ENCODE assay signal across 8 cellular contexts in genomic region chr11:18243783-18244362, GRCh38. TPM values are rescaled to one million over a fixed set of nuclear protein-coding genes. Genes with fewer than 3 reads are reported as not detected.
DNase-seq lines count a peak whose midpoint lies in the region; ATAC-seq, FAIRE-seq and TF ChIP-seq lines count a peak whose summit lies in the region.

No MANE protein-coding gene starts in this region.

- H3K4ac ChIP-seq in neuronal stem cell (ENCODE audit: low read length) = no peak overlapping the region

- H2BK5ac ChIP-seq in neuronal stem cell (ENCODE audit: low read length) = no peak overlapping the region

- H4K8ac ChIP-seq in neuronal stem cell (ENCODE audit: low read depth, low read length) = no peak overlapping the region

- H3K4me1 ChIP-seq in BLaER1 treated with 17β-estradiol and CSF1 and Interleukin-3, amounts not matched to agents 10 nM and 100 nM = peaks cover 0 to 25% (median 15%) of the 10 kb centered on the region in 10 experiments; a peak in 13 of 20 replicates
- no peaks in the 10 kb centered on the region for H3K4me1 ChIP-seq in neuronal stem cell (ENCODE audit: control insufficient read depth in 2 of 2, insufficient read depth in 1 of 2, low read depth in 1 of 2, low read length in 2 of 2)

- FAIRE-seq in urothelium cell line (lab: Jason Lieb, UNC) = no peak

- H3K14ac ChIP-seq in neuronal stem cell (ENCODE audit: low read length) = no peak overlapping the region

- H3K27ac Mint-ChIP-seq in activated CD8-positive, alpha-beta T cell treated with anti-CD3 and anti-CD28 coated beads for 36 hours = no peak overlapping the region

- H3K79me1 ChIP-seq in neuronal stem cell (ENCODE audit: low read depth, low read length) = no peaks in the 10 kb centered on the region

- H2BK120ac ChIP-seq in neuronal stem cell (ENCODE audit: low read depth, low read length) = no peak overlapping the region

- peak overlapping the region; percentile 72 for H2AFZ ChIP-seq in neuronal stem cell (ENCODE audit: low read length)

- 0 out of 20 replicates have a peak overlapping the region, but pooled peaks of 1 of the 10 experiments have one; percentile 10 for H3K4me3 ChIP-seq in BLaER1 treated with 17β-estradiol and CSF1 and Interleukin-3, amounts not matched to agents 10 nM and 100 nM
- H3K4me3 ChIP-seq in neuronal stem cell (ENCODE audit: low read length in 2 of 2) = no peak overlapping the region

- no peak overlapping the region for H2BK12ac ChIP-seq in neuronal stem cell (ENCODE audit: low read length)

- H3K4me3 Mint-ChIP-seq in activated CD8-positive, alpha-beta T cell treated with anti-CD3 and anti-CD28 coated beads for 36 hours = no peak overlapping the region

- H3K23ac ChIP-seq in neuronal stem cell (ENCODE audit: low read depth, low read length, poor library complexity) = no peak overlapping the region

- POLR2A ChIA-PET in activated CD8-positive, alpha-beta T cell treated with anti-CD3 and anti-CD28 coated beads for 36 hours (lab: Charles Lee) = interaction anchor here (1.2 kb wide), 1 partner anchor 151 kb away, joined by 3 read pairs; no protein-coding TSS in a partner anchor

- no peak overlapping the region for H2AK5ac ChIP-seq in neuronal stem cell (ENCODE audit: low read depth, low read length)

- CTCF ChIA-PET in activated CD8-positive, alpha-beta T cell treated with anti-CD3 and anti-CD28 coated beads for 36 hours (lab: Charles Lee) = interaction anchor here (0.5 to 3.5 kb wide), 65 partner anchors 9 to 1996 kb away, joined by 3 to 26 read pairs (median 4); partner anchors contain the start of genes GTF2H1, HPS5, LDHA and TSG101

- no peaks in the 10 kb centered on the region for H3K9me3 Mint-ChIP-seq in activated CD8-positive, alpha-beta T cell treated with anti-CD3 and anti-CD28 coated beads for 36 hours

- no peak overlapping the region for H3K9ac ChIP-seq in BLaER1 treated with 17β-estradiol and CSF1 and Interleukin-3, amounts not matched to agents 10 nM and 100 nM
- no peak overlapping the region for H3K9ac ChIP-seq in neuronal stem cell (ENCODE audit: low read depth, low read length, poor library complexity)

- H3K27ac ChIP-seq in BLaER1 treated with 17β-estradiol and CSF1 and Interleukin-3, amounts not matched to agents 10 nM and 100 nM = no peak overlapping the region
- no peak overlapping the region for H3K27ac ChIP-seq in neuronal stem cell (replicated peaks; ENCODE audit: low read length)

- no peak overlapping the region for H3K18ac ChIP-seq in neuronal stem cell (ENCODE audit: low read length)

- no CpG with 5 or more reads among the region's 1 CpG for WGBS in neuronal stem cell (ENCODE audit: extremely low coverage in 2 of 2, insufficient read length in 2 of 2, insufficient replicate concordance in 1 of 2), 2 donors

- no peak for ATAC-seq in activated CD8-positive, alpha-beta T cell treated with anti-CD3 and anti-CD28 coated beads for 36 hours
- ATAC-seq in HG03469 (IDR thresholded peaks at IDR 0.05; ENCODE audit: unreplicated experiment) = no peak

- no peak overlapping the region for H2BK15ac ChIP-seq in neuronal stem cell (ENCODE audit: low read length)

- no peaks in the 10 kb centered on the region for H4K20me1 ChIP-seq in BLaER1 treated with 17β-estradiol and CSF1 and Interleukin-3, amounts not matched to agents 10 nM and 100 nM

- no peak overlapping the region for H4K91ac ChIP-seq in neuronal stem cell (ENCODE audit: low read depth, low read length, poor library complexity)

- peaks cover 8% of the 10 kb centered on the region for H3K4me1 Mint-ChIP-seq in activated CD8-positive, alpha-beta T cell treated with anti-CD3 and anti-CD28 coated beads for 36 hours (ENCODE audit: low read depth)

- no peaks in the 10 kb centered on the region for H3K36me3 ChIP-seq in BLaER1 treated with 17β-estradiol and CSF1 and Interleukin-3, amounts not matched to agents 10 nM and 100 nM
- no peaks in the 10 kb centered on the region for H3K36me3 ChIP-seq in neuronal stem cell (replicated peaks in 1 of 2; ENCODE audit: control insufficient read depth in 2 of 2, insufficient read depth in 2 of 2, low read length in 2 of 2)

- H3K9me3 ChIP-seq in BLaER1 treated with 17β-estradiol and CSF1 and Interleukin-3, amounts not matched to agents 10 nM and 100 nM (replicated peaks in 1 of 11) = peaks cover 7 to 38% (median 19%) of the 10 kb centered on the region in 11 experiments; a peak in 20 of 22 replicates
- H3K9me3 ChIP-seq in neuronal stem cell (replicated peaks in 1 of 2; ENCODE audit: control insufficient read depth in 2 of 2, insufficient read depth in 1 of 2, low read depth in 1 of 2, low read length in 2 of 2) = no peaks in the 10 kb centered on the region

- H3K4me2 ChIP-seq in BLaER1 treated with 17β-estradiol and CSF1 and Interleukin-3, amounts not matched to agents 10 nM and 100 nM = peak overlapping the region in 6 of 11 experiments; percentile 20 to 68 (median 46); a peak in 7 of 22 replicates
- no peak overlapping the region for H3K4me2 ChIP-seq in neuronal stem cell (ENCODE audit: insufficient read depth, low read length, poor library complexity, severe bottlenecking)

- peak; percentile 91 for TF ChIP-seq CTCF in activated CD8-positive, alpha-beta T cell treated with anti-CD3 and anti-CD28 coated beads for 36 hours (IDR thresholded peaks at IDR 0.05)

- intact Hi-C loops in activated CD8-positive, alpha-beta T cell treated with anti-CD3 and anti-CD28 coated beads for 36 hours (cut with micrococcal nuclease) = no loop called here

- peaks cover 11% of the 10 kb centered on the region for H3K27me3 Mint-ChIP-seq in activated CD8-positive, alpha-beta T cell treated with anti-CD3 and anti-CD28 coated beads for 36 hours

- no peaks in the 10 kb centered on the region for H3K27me3 ChIP-seq in BLaER1 treated with 17β-estradiol and CSF1 and Interleukin-3, amounts not matched to agents 10 nM and 100 nM
- H3K27me3 ChIP-seq in neuronal stem cell (ENCODE audit: control insufficient read depth in 3 of 3, insufficient read depth in 3 of 3, low read depth in 1 of 3, low read length in 3 of 3) = peaks cover 0 to 17% (median 0%) of the 10 kb centered on the region in 3 experiments

- H3K36me3 Mint-ChIP-seq in activated CD8-positive, alpha-beta T cell treated with anti-CD3 and anti-CD28 coated beads for 36 hours (ENCODE audit: low read depth) = no peaks in the 10 kb centered on the region

- peak; percentile 77 for DNase-seq in H4 (ENCODE audit: low spot score)
- peak; percentile 66 for DNase-seq in NCI-H748 (lab: John Stamatoyannopoulos, UW; ENCODE audit: unreplicated experiment)
- DNase-seq in activated CD8-positive, alpha-beta T cell treated with anti-CD3 and anti-CD28 coated beads for 36 hours = peak; percentile 74
- DNase-seq in epidermal melanocyte (ENCODE audit: insufficient read length, low spot score) = peak; percentile 52
- peak; percentile 42 for DNase-seq in neuronal stem cell (ENCODE audit: low spot score)
- DNase-seq in urothelium cell line (ENCODE audit: low spot score) = peak; percentile 69

RNA-seq across cellular contexts. Expression of gene SAA2, which starts 4.6 kb away (rescaled TPM):
- not detected in 2 replicates for total RNA-seq in H4 (2014; rRNA removed; shearing (Covaris generic))
- total RNA-seq in activated CD8-positive, alpha-beta T cell treated with anti-CD3 and anti-CD28 coated beads for 36 hours = not detected
- polyA plus RNA-seq in neuronal stem cell (2013, experiment 1 of 2) = not detected
- 0.08 TPM for polyA plus RNA-seq in neuronal stem cell (2013, experiment 2 of 2)

RNA-seq across cellular contexts. Expression of gene SAA4, which starts 7.3 kb away (rescaled TPM):
- total RNA-seq in H4 (2014; rRNA removed; shearing (Covaris generic)) = not detected in 2 replicates
- not detected for total RNA-seq in activated CD8-positive, alpha-beta T cell treated with anti-CD3 and anti-CD28 coated beads for 36 hours
- 0.07 TPM for polyA plus RNA-seq in neuronal stem cell (2013, experiment 1 of 2)
- polyA plus RNA-seq in neuronal stem cell (2013, experiment 2 of 2) = 0.10 TPM

RNA-seq across cellular contexts. Expression of gene SAA1, which starts 22.2 kb away (rescaled TPM):
- total RNA-seq in H4 (2014; rRNA removed; shearing (Covaris generic)) = not detected in 2 replicates
- total RNA-seq in activated CD8-positive, alpha-beta T cell treated with anti-CD3 and anti-CD28 coated beads for 36 hours = not detected
- polyA plus RNA-seq in neuronal stem cell (2013, experiment 1 of 2) = not detected
- polyA plus RNA-seq in neuronal stem cell (2013, experiment 2 of 2) = not detected
